In genomic region chr17:7834554-7834890, GRCh38 we compare ENCODE assay signal across 1 cellular context.
TF ChIP-seq lines count a peak whose summit lies in the region.

No MANE protein-coding gene starts in this region.

TF ChIP-seq in GM23338, 12 proteins besides CTCF, POLR2A, EP300 and RAD21 (continued from another document):
- TF ChIP-seq REST (IDR thresholded peaks at IDR 0.05; ENCODE audit: unreplicated experiment) (no peak), ZNF114 (CRISPR knock-in tag; IDR thresholded peaks at IDR 0.05) (no peak)
